8 cellular contexts compared by ENCODE assay signal in the genomic region with DNA sequence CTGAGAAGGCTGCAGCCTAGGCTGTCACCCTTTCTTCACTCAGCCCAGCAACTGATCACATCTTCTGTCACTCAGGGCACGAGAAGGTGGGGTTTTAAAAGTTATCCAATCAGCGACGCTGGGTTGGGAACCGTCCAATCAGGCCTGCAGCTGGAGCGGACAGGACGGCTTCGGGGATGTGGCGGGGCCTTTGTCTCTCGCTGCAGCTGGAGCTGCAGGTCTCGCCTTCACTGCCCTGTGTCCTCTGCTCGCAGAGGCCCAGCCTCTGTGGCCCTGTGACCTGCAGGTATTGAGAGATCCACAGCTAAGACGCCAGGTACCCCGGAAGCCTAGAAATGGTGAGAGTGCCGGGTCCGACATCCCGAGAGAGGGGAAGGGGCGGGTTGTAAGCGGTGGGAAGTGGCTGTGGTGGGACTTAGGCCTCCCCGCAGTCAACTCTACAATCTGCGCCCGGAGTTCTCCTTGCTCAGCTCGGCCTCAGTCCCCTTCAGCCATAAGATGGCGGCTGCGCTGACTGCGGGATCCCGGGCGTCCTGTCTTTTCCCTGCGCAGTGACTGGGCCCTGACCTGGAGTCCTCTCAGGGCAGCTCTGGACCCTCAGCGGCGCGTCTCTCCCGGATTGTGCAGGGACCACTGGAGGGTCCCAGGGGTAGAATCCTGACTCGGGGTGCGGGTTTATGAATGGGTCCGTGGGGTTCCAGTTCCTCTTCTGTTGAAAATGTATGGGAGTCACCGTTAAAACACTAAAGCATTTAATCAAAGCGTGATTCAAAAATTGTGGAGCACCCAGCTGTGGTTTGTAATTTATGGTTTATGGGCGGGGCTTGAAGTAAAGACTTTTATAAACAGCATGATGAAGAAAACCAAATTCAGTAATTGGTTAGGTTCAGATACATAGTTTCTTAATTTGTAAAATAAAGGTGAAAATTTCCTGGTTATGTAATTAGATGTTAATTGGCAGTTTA. TPM values are rescaled to one million over a fixed set of nuclear protein-coding genes. Genes with fewer than 3 reads are reported as not detected.
DNase-seq lines count a peak whose midpoint lies in the region; ATAC-seq and TF ChIP-seq lines count a peak whose summit lies in the region.

A gene (plus strand): TSS at position 193 of the 965 bp plus-strand sequence. CDS start 16,066 bp downstream, outside the sequence.

- H3K27ac Mint-ChIP-seq in Calu3 (ENCODE audit: unreplicated experiment) (no peak within 1 kb of the TSS), nephron progenitor cell (peak within 1 kb of the TSS; percentile 100)
- peak within 1 kb of the TSS; percentile 94 for H3K27ac Mint-ChIP-seq in activated T-helper 17 cell treated with anti-CD3 and anti-CD28 coated beads, Interleukin-2, amount 50 U/mL, for 72 hours
- peak within 1 kb of the TSS; percentile 90 for H3K27ac Mint-ChIP-seq in stimulated activated naive CD8-positive, alpha-beta T cell treated with anti-CD3 and anti-CD28 coated beads, Interleukin-15, Interleukin-2, amounts not matched to agents 100 ng/mL and 50 ng/mL, for 24 hours

- H3K36me3 Mint-ChIP-seq in Calu3 (ENCODE audit: insufficient read depth, unreplicated experiment) (peaks cover 14% of the 10 kb centered on the region), nephron progenitor cell (ENCODE audit: low read depth) (peaks cover 65% of the 10 kb centered on the region)
- H3K36me3 Mint-ChIP-seq in activated T-helper 17 cell treated with anti-CD3 and anti-CD28 coated beads, Interleukin-2, amount 50 U/mL, for 72 hours (ENCODE audit: low read depth), result peaks cover 30% of the 10 kb centered on the region
- H3K36me3 Mint-ChIP-seq in stimulated activated naive CD8-positive, alpha-beta T cell treated with anti-CD3 and anti-CD28 coated beads, Interleukin-15, Interleukin-2, amounts not matched to agents 100 ng/mL and 50 ng/mL, for 24 hours (ENCODE audit: low read depth), result peaks cover 34% of the 10 kb centered on the region

- H3K4me1 Mint-ChIP-seq in Calu3 (ENCODE audit: low read depth, unreplicated experiment) (no peaks in the 10 kb centered on the region), nephron progenitor cell (peaks cover 48% of the 10 kb centered on the region)
- peaks cover 8% of the 10 kb centered on the region for H3K4me1 Mint-ChIP-seq in activated T-helper 17 cell treated with anti-CD3 and anti-CD28 coated beads, Interleukin-2, amount 50 U/mL, for 72 hours
- H3K4me1 Mint-ChIP-seq in stimulated activated naive CD8-positive, alpha-beta T cell treated with anti-CD3 and anti-CD28 coated beads, Interleukin-15, Interleukin-2, amounts not matched to agents 100 ng/mL and 50 ng/mL, for 24 hours (ENCODE audit: low read depth), result peaks cover 24% of the 10 kb centered on the region

- DNase-seq in Calu3 (peak; percentile 68), HuH-7 (ENCODE audit: low spot score) (peak; percentile 88), RKO (ENCODE audit: low spot score) (peak; percentile 97), fibroblast of the aortic adventitia (ENCODE audit: low read depth) (peak; percentile 80), nephron progenitor cell (peak; percentile 84)

- CTCF ChIA-PET in Calu3 (lab: Charles Lee), result interaction anchor here (0.5 to 0.6 kb wide), 2 partner anchors 13 to 617 kb away, joined by 3 read pairs; no protein-coding TSS in a partner anchor

- peaks cover 3% of the 10 kb centered on the region for H3K9me3 Mint-ChIP-seq in Calu3 (ENCODE audit: low read depth, unreplicated experiment)
- no peaks in the 10 kb centered on the region for H3K9me3 Mint-ChIP-seq in activated T-helper 17 cell treated with anti-CD3 and anti-CD28 coated beads, Interleukin-2, amount 50 U/mL, for 72 hours
- peaks cover 21% of the 10 kb centered on the region for H3K9me3 Mint-ChIP-seq in nephron progenitor cell
- H3K9me3 Mint-ChIP-seq in stimulated activated naive CD8-positive, alpha-beta T cell treated with anti-CD3 and anti-CD28 coated beads, Interleukin-15, Interleukin-2, amounts not matched to agents 100 ng/mL and 50 ng/mL, for 24 hours, result no peaks in the 10 kb centered on the region

- peak; percentile 98 for ATAC-seq in GM21447 (IDR thresholded peaks at IDR 0.05; ENCODE audit: unreplicated experiment)
- ATAC-seq in activated T-helper 17 cell treated with anti-CD3 and anti-CD28 coated beads, Interleukin-2, amount 50 U/mL, for 72 hours (replicated peaks), result peak; percentile 98

- TF ChIP-seq CTCF in Calu3 (IDR thresholded peaks at IDR 0.05; ENCODE audit: unreplicated experiment), result no peak
- no peak for TF ChIP-seq CTCF in fibroblast of the aortic adventitia (IDR thresholded peaks at IDR 0.05; ENCODE audit: insufficient read depth, low read length)
- TF ChIP-seq CTCF in nephron progenitor cell (IDR thresholded peaks at IDR 0.05), result no peak

- BruUV-seq in Calu3 (replicated peaks; lab: Mats Ljungman, UMichigan), result no TSS peak

- no peaks in the 10 kb centered on the region for H3K27me3 Mint-ChIP-seq in Calu3 (ENCODE audit: unreplicated experiment)
- H3K27me3 Mint-ChIP-seq in activated T-helper 17 cell treated with anti-CD3 and anti-CD28 coated beads, Interleukin-2, amount 50 U/mL, for 72 hours, result no peaks in the 10 kb centered on the region
- no peaks in the 10 kb centered on the region for H3K27me3 Mint-ChIP-seq in nephron progenitor cell (ENCODE audit: low read depth, poor library complexity)
- no peaks in the 10 kb centered on the region for H3K27me3 Mint-ChIP-seq in stimulated activated naive CD8-positive, alpha-beta T cell treated with anti-CD3 and anti-CD28 coated beads, Interleukin-15, Interleukin-2, amounts not matched to agents 100 ng/mL and 50 ng/mL, for 24 hours

- intact Hi-C loops in Calu3 (cut with micrococcal nuclease; ENCODE audit: unreplicated experiment), result no loop called here

- peak within 1 kb of the TSS; percentile 71 for H3K4me3 ChIP-seq in fibroblast of the aortic adventitia (ENCODE audit: low read depth, low read length)

- H3K4me3 Mint-ChIP-seq in Calu3 (ENCODE audit: low read depth, unreplicated experiment) (peak within 1 kb of the TSS; percentile 84), nephron progenitor cell (peak within 1 kb of the TSS; percentile 100)
- peak within 1 kb of the TSS; percentile 96 for H3K4me3 Mint-ChIP-seq in activated T-helper 17 cell treated with anti-CD3 and anti-CD28 coated beads, Interleukin-2, amount 50 U/mL, for 72 hours
- peak within 1 kb of the TSS; percentile 98 for H3K4me3 Mint-ChIP-seq in stimulated activated naive CD8-positive, alpha-beta T cell treated with anti-CD3 and anti-CD28 coated beads, Interleukin-15, Interleukin-2, amounts not matched to agents 100 ng/mL and 50 ng/mL, for 24 hours

RNA-seq across cellular contexts. Expression of the gene that starts here (rescaled TPM):
- total RNA-seq in Calu3 (2022) (6.8 and 7.9 TPM in 2 replicates), fibroblast of the aortic adventitia (ENCODE audit: low replicate concordance) (1.7 and 9.7 TPM in 2 replicates)
- 10 to 100 TPM; 15.1 to 26.3 TPM for total RNA-seq in activated T-helper 17 cell treated with anti-CD3 and anti-CD28 coated beads, Interleukin-2, amount 50 U/mL, for 72 hours

Comparison
In these comparisons a context has a peak if more than half of its experiments do, and no peak if none do; other contexts are left out.
1. Peak in every context shown above with its lines: DNase-seq, ATAC-seq and H3K4me3 ChIP-seq.